In the genomic region with DNA sequence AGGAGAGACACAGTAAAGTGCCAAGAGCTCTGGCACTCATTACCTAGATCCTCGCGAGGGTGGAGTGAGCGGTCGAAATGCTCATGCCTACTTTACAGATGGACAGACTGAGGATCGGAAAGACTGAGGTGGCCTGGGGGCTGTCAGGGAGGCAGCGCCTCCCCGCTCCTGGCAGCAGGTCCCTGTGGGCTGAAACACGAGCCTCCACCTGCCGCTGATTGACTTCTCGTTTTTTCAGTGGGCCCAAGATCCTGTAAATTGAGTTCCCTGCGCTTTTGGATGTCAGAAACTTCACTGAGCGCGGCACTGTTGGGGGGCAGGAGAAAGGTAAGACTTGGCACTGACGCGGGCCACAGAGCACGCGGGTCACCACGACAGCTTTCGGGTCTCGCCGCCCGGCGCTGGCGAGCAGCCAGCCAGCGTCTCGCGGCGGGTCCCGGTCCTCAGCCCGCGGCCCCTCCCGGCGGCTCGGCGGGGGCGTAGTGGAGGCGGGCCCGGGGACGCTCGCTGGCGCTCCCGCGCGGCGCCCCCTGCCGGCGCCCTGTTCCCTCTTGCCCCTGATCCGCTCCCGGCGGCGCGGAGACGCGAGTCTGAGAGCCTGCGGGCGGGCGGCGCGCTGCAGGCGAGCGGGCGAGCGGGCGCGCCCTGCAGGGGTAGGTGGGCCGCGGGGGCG, we compare ENCODE assay signal across 8 cellular contexts. TPM values are rescaled to one million over a fixed set of nuclear protein-coding genes. Genes with fewer than 3 reads are reported as not detected.
DNase-seq lines count a peak whose midpoint lies in the region; ATAC-seq, FAIRE-seq and TF ChIP-seq lines count a peak whose summit lies in the region.

No MANE protein-coding gene starts in this region.

- TF ChIP-seq CTCF in WERI-Rb-1 (IDR thresholded peaks at IDR 0.05; ENCODE audit: low read depth, low read length) (peak; percentile 75), bronchial epithelial cell (IDR thresholded peaks at IDR 0.05; ENCODE audit: insufficient read depth, low read length, severe bottlenecking) (peak; percentile 50), kidney epithelial cell (IDR thresholded peaks at IDR 0.05; ENCODE audit: insufficient read depth, low read length, poor library complexity, severe bottlenecking) (peak; percentile 15)

- peak; percentile 96 for DNase-seq in GM03348 (ENCODE audit: low spot score)
- peak; percentile 20 for DNase-seq in NCI-H2029 treated with DMSO at 0.1 percent for 48 hours (lab: John Stamatoyannopoulos, UW)
- peak; percentile 87 for DNase-seq in WERI-Rb-1
- no peak for DNase-seq in bronchial epithelial cell (ENCODE audit: low read depth)
- DNase-seq in kidney epithelial cell (ENCODE audit: low read depth): no peak
- DNase-seq in stimulated activated CD4-positive, alpha-beta T cell treated with anti-CD3 and anti-CD28 coated beads, Interleukin-1b, Interleukin-23, amount 100 ng/mL, for 1 hour (ENCODE audit: low read depth in 2 of 2): peak; percentile 31 to 68
- no peak for DNase-seq in OCI-M2 (lab: John Stamatoyannopoulos, UW; ENCODE audit: unreplicated experiment)

- H3K4me3 ChIP-seq in WERI-Rb-1 (ENCODE audit: low read depth, low read length): peak overlapping the region; percentile 80
- H3K4me3 ChIP-seq in bronchial epithelial cell (ENCODE audit: low read depth, low read length): peak overlapping the region; percentile 10
- peak overlapping the region; percentile 57 for H3K4me3 ChIP-seq in kidney epithelial cell (ENCODE audit: low read depth, low read length)

- H3K27ac ChIP-seq in WERI-Rb-1: peak overlapping the region; percentile 74

- FAIRE-seq in bronchial epithelial cell (lab: Jason Lieb, UNC): no peak

- H3K9me3 ChIP-seq in WERI-Rb-1 (ENCODE audit: severe bottlenecking): no peaks in the 10 kb centered on the region

- H3K27me3 ChIP-seq in WERI-Rb-1 (ENCODE audit: insufficient read depth, low read depth, severe bottlenecking) (no peaks in the 10 kb centered on the region), bronchial epithelial cell (ENCODE audit: control insufficient read depth, insufficient read depth, low read length) (peaks cover 18% of the 10 kb centered on the region), kidney epithelial cell (ENCODE audit: control insufficient read depth, insufficient read depth, low read length) (peaks cover 11% of the 10 kb centered on the region)

- H3K36me3 ChIP-seq in WERI-Rb-1: peaks cover 2% of the 10 kb centered on the region
- H3K36me3 ChIP-seq in bronchial epithelial cell (ENCODE audit: control insufficient read depth, insufficient read depth, low read length): no peaks in the 10 kb centered on the region
- H3K36me3 ChIP-seq in kidney epithelial cell (ENCODE audit: control insufficient read depth, insufficient read depth, low read length): no peaks in the 10 kb centered on the region

- ATAC-seq in HG02759 (IDR thresholded peaks at IDR 0.05; ENCODE audit: unreplicated experiment): peak; percentile 93

RNA-seq across cellular contexts. Expression of gene SCN8A, which starts 0.6 kb away (rescaled TPM):
- total RNA-seq in bronchial epithelial cell (under 0.01 and 0.77 TPM in 2 replicates), kidney epithelial cell (1.3 and 3.1 TPM in 2 replicates)

Comparison
In these comparisons a context has a peak if more than half of its experiments do, and no peak if none do; other contexts are left out.
1. DNase-seq: peak in GM03348 (single experiment), NCI-H2029 treated with DMSO at 0.1 percent for 48 hours (single experiment), WERI-Rb-1 (single experiment) and stimulated activated CD4-positive, alpha-beta T cell treated with anti-CD3 and anti-CD28 coated beads, Interleukin-1b, Interleukin-23, amount 100 ng/mL, for 1 hour (2 of 2); none in bronchial epithelial cell (single experiment), kidney epithelial cell (single experiment) and OCI-M2 (single experiment).
2. H3K4me3 ChIP-seq: peak in every context shown above with its lines; median percentile 80 in WERI-Rb-1; 57 in kidney epithelial cell; 10 in bronchial epithelial cell.
3. CTCF ChIP-seq: peak in every context shown above with its lines; median percentile 75 in WERI-Rb-1; 50 in bronchial epithelial cell; 15 in kidney epithelial cell.